In genomic region chr6:30154709-30155521, GRCh38 we compare ENCODE assay signal across 11 cellular contexts. TPM values are rescaled to one million over a fixed set of nuclear protein-coding genes. Genes with fewer than 3 reads are reported as not detected.
DNase-seq lines count a peak whose midpoint lies in the region; ATAC-seq and TF ChIP-seq lines count a peak whose summit lies in the region.
"Had no signal": no experiment of that assay in that cellular context is flagged by ENCODE, and none has a peak within 500 bp of the region (broad histone marks: within the 10 kb centered on the region; RNA-seq: fewer than 3 reads in every experiment).

No MANE protein-coding gene starts in this region.

- no peaks in the 10 kb centered on the region for H3K9me3 Mint-ChIP-seq in T-helper 2 cell treated with Interferon-gamma antibody and Interleukin-4, amounts not matched to agents 5 μg/mL and 100 μg/mL, for 36 hours

- DNase-seq in AG20443 (ENCODE audit: low spot score), result peak; percentile 92
- DNase-seq in LHCN-M2 (ENCODE audit: low read depth), result peak; percentile 81
- peak; percentile 61 for DNase-seq in mammary epithelial cell
- no peak for DNase-seq in left lung
- no peak for DNase-seq in smooth muscle cell (lab: John Stamatoyannopoulos, UW; ENCODE audit: unreplicated experiment)
- DNase-seq in NCI-H69 (lab: John Stamatoyannopoulos, UW), result no peak
- DNase-seq in T-helper 2 cell treated with Interferon-gamma antibody and Interleukin-4, amounts not matched to agents 5 μg/mL and 100 μg/mL, for 36 hours (ENCODE audit: low spot score), result no peak
- DNase-seq: activated effector memory CD4-positive, alpha-beta T cell treated with Interleukin-2 at 50 U/mL for 16 hours; NCI-H2029 treated with DMSO at 0.1 percent for 48 hours had no signal

- CTCF ChIA-PET in mammary epithelial cell (lab: Charles Lee; ENCODE audit: low non-redundant PET), result interaction anchor here (0.6 kb wide), 1 partner anchor 16 kb away, joined by 3 read pairs; no protein-coding TSS in a partner anchor

- H3K36me3 ChIP-seq in mammary epithelial cell (ENCODE audit: insufficient read depth, low read length) (no peaks in the 10 kb centered on the region), left lung (no peaks in the 10 kb centered on the region), smooth muscle cell (ENCODE audit: low read depth) (no peaks in the 10 kb centered on the region)
- H3K36me3 ChIP-seq: neutrophil had no signal

- ATAC-seq in left lung (peak; percentile 48), GM18520 (IDR thresholded peaks at IDR 0.05; ENCODE audit: unreplicated experiment) (no peak)

- intact Hi-C loops in mammary epithelial cell (cut with micrococcal nuclease) (no loop called here), left lung (cut with DNase I) (no loop called here)

- H3K4me1 Mint-ChIP-seq in T-helper 2 cell treated with Interferon-gamma antibody and Interleukin-4, amounts not matched to agents 5 μg/mL and 100 μg/mL, for 36 hours (ENCODE audit: low read depth), result peaks cover 10% of the 10 kb centered on the region

- H3K4me2 ChIP-seq in mammary epithelial cell (ENCODE audit: insufficient read depth, low read depth, low read length), result peak overlapping the region; percentile 53
- H3K4me2 ChIP-seq in smooth muscle cell, result no peak overlapping the region

- no peak overlapping the region for H3K4me3 ChIP-seq in mammary epithelial cell (replicated peaks in 1 of 3; ENCODE audit: insufficient read depth in 1 of 3, low read depth in 2 of 3, low read length in 3 of 3)
- no peak overlapping the region for H3K4me3 ChIP-seq in left lung
- no peak overlapping the region for H3K4me3 ChIP-seq in smooth muscle cell

- 44% methylated on average over 12 of the region's 12 CpGs for WGBS in mammary epithelial cell (ENCODE audit: low coverage, missing lambda C conversion rate)
- WGBS in smooth muscle cell (ENCODE audit: low lambda C conversion rate), result 58% methylated on average over 12 of the region's 12 CpGs

- in situ Hi-C loops in mammary epithelial cell (cut with MboI; ENCODE audit: low sequenced_read_pairs in 2 of 2), result loop anchor here in 1 of 2 donors (25.0 kb wide), 1 partner anchor 318 kb away; the partner anchor contains the start of gene HLA-G

- no peaks in the 10 kb centered on the region for H3K79me2 ChIP-seq in mammary epithelial cell (ENCODE audit: insufficient read depth, low read length)
- H3K79me2 ChIP-seq in smooth muscle cell (ENCODE audit: low read depth), result no peaks in the 10 kb centered on the region

- no peak overlapping the region for H3K27ac Mint-ChIP-seq in T-helper 2 cell treated with Interferon-gamma antibody and Interleukin-4, amounts not matched to agents 5 μg/mL and 100 μg/mL, for 36 hours

- peaks cover 14% of the 10 kb centered on the region for H3K27me3 Mint-ChIP-seq in T-helper 2 cell treated with Interferon-gamma antibody and Interleukin-4, amounts not matched to agents 5 μg/mL and 100 μg/mL, for 36 hours (ENCODE audit: low read depth)

- no peak overlapping the region for H3K27ac ChIP-seq in mammary epithelial cell (ENCODE audit: insufficient read depth, low read depth, low read length)
- H3K27ac ChIP-seq in left lung, result no peak overlapping the region
- H3K27ac ChIP-seq in smooth muscle cell (ENCODE audit: low read depth), result no peak overlapping the region
- H3K27ac ChIP-seq: neutrophil had no signal

- H3K9me3 ChIP-seq in mammary epithelial cell (replicated peaks; ENCODE audit: insufficient read depth, low read length), result no peaks in the 10 kb centered on the region
- no peaks in the 10 kb centered on the region for H3K9me3 ChIP-seq in left lung
- H3K9me3 ChIP-seq in smooth muscle cell (replicated peaks; ENCODE audit: low read depth), result no peaks in the 10 kb centered on the region
- H3K9me3 ChIP-seq: neutrophil had no signal

- H3K4me3 Mint-ChIP-seq in T-helper 2 cell treated with Interferon-gamma antibody and Interleukin-4, amounts not matched to agents 5 μg/mL and 100 μg/mL, for 36 hours, result no peak overlapping the region

- no peaks in the 10 kb centered on the region for H3K36me3 Mint-ChIP-seq in T-helper 2 cell treated with Interferon-gamma antibody and Interleukin-4, amounts not matched to agents 5 μg/mL and 100 μg/mL, for 36 hours (ENCODE audit: low read depth)

- H2AFZ ChIP-seq in mammary epithelial cell (ENCODE audit: low read depth, low read length), result peak overlapping the region; percentile 7
- no peak overlapping the region for H2AFZ ChIP-seq in smooth muscle cell (ENCODE audit: low read depth)

- dilution Hi-C loops in mammary epithelial cell (cut with HindIII; ENCODE audit: low sequenced_read_pairs), result loop anchor here (25.0 kb wide), 1 partner anchor 493 kb away; the partner anchor contains the start of gene MOG

- H3K4me1 ChIP-seq in mammary epithelial cell (ENCODE audit: insufficient read depth, low read length) (peaks cover 31% of the 10 kb centered on the region), left lung (peaks cover 0 to 12% of the 10 kb centered on the region in 2 donors), smooth muscle cell (ENCODE audit: low read depth) (no peaks in the 10 kb centered on the region)

- no TSS peak for BruUV-seq in mammary epithelial cell (replicated peaks; lab: Mats Ljungman, UMichigan)

- no peak for TF ChIP-seq CTCF in mammary epithelial cell (conservative IDR thresholded peaks at IDR 0.05 in 1 of 2, IDR thresholded peaks at IDR 0.05 in 1 of 2; ENCODE audit: extremely low read depth in 1 of 2, insufficient read depth in 1 of 2, low read depth in 1 of 2, low read length in 2 of 2)
- no peak for TF ChIP-seq CTCF in left lung (IDR thresholded peaks at IDR 0.05)
- no peak for TF ChIP-seq CTCF in smooth muscle cell (IDR thresholded peaks at IDR 0.05; ENCODE audit: borderline replicate concordance, insufficient read depth, poor library complexity, severe bottlenecking)

- no peaks in the 10 kb centered on the region for H3F3A ChIP-seq in smooth muscle cell (ENCODE audit: low read depth)

- no peaks in the 10 kb centered on the region for H3K27me3 ChIP-seq in mammary epithelial cell (ENCODE audit: insufficient read depth, low read length)
- H3K27me3 ChIP-seq in left lung, result no peaks in the 10 kb centered on the region
- H3K27me3 ChIP-seq in smooth muscle cell (ENCODE audit: low read depth), result peaks cover 53% of the 10 kb centered on the region

- no peaks in the 10 kb centered on the region for H4K20me1 ChIP-seq in mammary epithelial cell (ENCODE audit: insufficient read depth, low read length)
- no peaks in the 10 kb centered on the region for H4K20me1 ChIP-seq in smooth muscle cell (ENCODE audit: low read depth)

- H3K9ac ChIP-seq in mammary epithelial cell (ENCODE audit: insufficient read depth, low read length) (no peak overlapping the region), smooth muscle cell (ENCODE audit: low read depth) (no peak overlapping the region)

RNA-seq across cellular contexts. Expression of gene TRIM10, which starts 6.1 kb away (rescaled TPM):
- total RNA-seq in LHCN-M2 (2014; rRNA removed), result not detected in 2 replicates
- polyA plus RNA-seq in LHCN-M2 (2012), result not detected
- not detected for total RNA-seq in mammary epithelial cell
- not detected for polyA plus RNA-seq in mammary epithelial cell
- not detected for polyA minus RNA-seq in mammary epithelial cell
- not detected for total RNA-seq in left lung
- not detected in 2 replicates for total RNA-seq in smooth muscle cell
- polyA plus RNA-seq in smooth muscle cell, result not detected in 2 replicates

RNA-seq across cellular contexts. Expression of gene TRIM15, which starts 8.4 kb away (rescaled TPM):
- total RNA-seq in LHCN-M2 (2014; rRNA removed) (not detected in 2 replicates), mammary epithelial cell (not detected), left lung (not detected), smooth muscle cell (not detected in 2 replicates)
- not detected for polyA plus RNA-seq in LHCN-M2 (2012)
- polyA plus RNA-seq in mammary epithelial cell (0.02 TPM), smooth muscle cell (not detected in 2 replicates)
- not detected for polyA minus RNA-seq in mammary epithelial cell

RNA-seq across cellular contexts. Expression of gene TRIM40, which starts 19.0 kb away (rescaled TPM):
- total RNA-seq in LHCN-M2 (2014; rRNA removed) (not detected in 2 replicates), mammary epithelial cell (not detected), left lung (not detected), smooth muscle cell (not detected in 2 replicates)
- not detected for polyA plus RNA-seq in LHCN-M2 (2012)
- polyA plus RNA-seq in mammary epithelial cell (not detected), smooth muscle cell (not detected in 2 replicates)
- polyA minus RNA-seq in mammary epithelial cell, result not detected

RNA-seq across cellular contexts. Expression of gene TRIM31, which starts 42.0 kb away (rescaled TPM):
- total RNA-seq in LHCN-M2 (2014; rRNA removed) (not detected in 2 replicates), mammary epithelial cell (not detected), left lung (under 1 TPM; 0.39 to 0.99 TPM), smooth muscle cell (0.18 TPM in 1 of 2 replicates, not detected in the other)
- polyA plus RNA-seq in LHCN-M2 (2012), result not detected
- polyA plus RNA-seq in mammary epithelial cell (0.07 TPM), smooth muscle cell (not detected in 2 replicates)
- polyA minus RNA-seq in mammary epithelial cell, result not detected

RNA-seq across cellular contexts. Expression of gene TRIM26, which starts 58.3 kb away (rescaled TPM):
- total RNA-seq in LHCN-M2 (2014; rRNA removed) (35.1 and 36.7 TPM in 2 replicates), mammary epithelial cell (10 to 100 TPM; 37.8 to 57.3 TPM), left lung (10 to 100 TPM; 40.0 to 51.3 TPM), smooth muscle cell (17.1 and 20.4 TPM in 2 replicates)
- polyA plus RNA-seq in LHCN-M2 (2012), result 28.6 TPM
- polyA plus RNA-seq in mammary epithelial cell (37.2 TPM), smooth muscle cell (21.3 and 25.5 TPM in 2 replicates)
- polyA minus RNA-seq in mammary epithelial cell, result 77.1 TPM

Comparison
In these comparisons a context has a peak if more than half of its experiments do, and no peak if none do; other contexts are left out.
1. DNase-seq: peak in AG20443 (single experiment), LHCN-M2 (single experiment) and mammary epithelial cell (single experiment); none in left lung (0 of 2), smooth muscle cell (single experiment), NCI-H69 (single experiment) and T-helper 2 cell treated with Interferon-gamma antibody and Interleukin-4, amounts not matched to agents 5 μg/mL and 100 μg/mL, for 36 hours (single experiment).